ENCODE assay signal across 17 cellular contexts in the genomic region with DNA sequence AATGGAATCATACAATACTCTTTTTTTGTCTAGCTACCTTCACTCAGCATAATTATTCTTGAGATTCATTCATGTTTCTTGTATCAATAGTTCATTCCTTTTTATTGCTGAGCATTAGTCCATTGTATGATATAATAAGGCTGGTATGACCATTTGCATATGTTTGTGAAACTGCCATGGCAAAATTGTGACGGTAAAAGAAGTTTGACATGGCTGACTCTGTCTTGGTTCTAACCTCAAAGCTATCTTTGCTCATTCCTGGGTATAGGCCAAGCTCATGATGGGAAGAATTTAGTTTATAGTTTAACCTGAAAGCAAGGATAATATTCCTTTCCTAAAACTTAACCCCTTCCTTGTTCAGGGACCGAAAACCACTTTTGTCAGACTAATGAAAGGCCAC. TPM values are rescaled to one million over a fixed set of nuclear protein-coding genes. Genes with fewer than 3 reads are reported as not detected.
DNase-seq lines count a peak whose midpoint lies in the region; ATAC-seq and TF ChIP-seq lines count a peak whose summit lies in the region.
"Had no signal": no experiment of that assay in that cellular context is flagged by ENCODE, and none has a peak within 500 bp of the region (broad histone marks: within the 10 kb centered on the region; RNA-seq: fewer than 3 reads in every experiment).

No MANE protein-coding gene starts in this region.

- no TSS peak for BruUV-seq in mammary epithelial cell (replicated peaks; lab: Mats Ljungman, UMichigan)

- WGBS in mammary epithelial cell (ENCODE audit: low coverage, missing lambda C conversion rate) = 64% methylated on average over 2 of the region's 2 CpGs

- DNase-seq in breast epithelium (ENCODE audit: low spot score in 2 of 2) = no peak
- no peak for DNase-seq in mammary epithelial cell
- DNase-seq in choroid plexus epithelial cell (ENCODE audit: low read depth) = peak; percentile 43
- DNase-seq in iris pigment epithelial cell (ENCODE audit: low read depth) = peak; percentile 54
- DNase-seq in GM20000 (ENCODE audit: low spot score) = no peak
- no peak for DNase-seq in activated T-cell treated with anti-CD3 and anti-CD28 coated beads, Interleukin-2, amount 50 U/mL, for 4 hours
- no peak for DNase-seq in putamen (ENCODE audit: low spot score)
- DNase-seq: AML-193; Caco-2; CD8-positive, alpha-beta memory T cell; DMS53; GOT3; H9 had no signal

- TF ChIP-seq CTCF in breast epithelium (IDR thresholded peaks at IDR 0.05) = no peak
- TF ChIP-seq CTCF in mammary epithelial cell (conservative IDR thresholded peaks at IDR 0.05 in 1 of 2, IDR thresholded peaks at IDR 0.05 in 1 of 2; ENCODE audit: extremely low read depth in 1 of 2, insufficient read depth in 1 of 2, low read depth in 1 of 2, low read length in 2 of 2) = no peak
- no peak for TF ChIP-seq CTCF in choroid plexus epithelial cell (conservative IDR thresholded peaks at IDR 0.05; ENCODE audit: low read depth, low read length)
- TF ChIP-seq CTCF in GM20000 (IDR thresholded peaks at IDR 0.05; ENCODE audit: extremely low read depth, missing control alignments) = no peak

- intact Hi-C loops in breast epithelium (cut with DNase I; ENCODE audit: low total_unique reads) = no loop called here
- intact Hi-C loops in mammary epithelial cell (cut with micrococcal nuclease) = no loop called here

- no peaks in the 10 kb centered on the region for H3K27me3 Mint-ChIP-seq in activated T-cell treated with anti-CD3 and anti-CD28 coated beads, Interleukin-2, amount 50 U/mL, for 4 hours (ENCODE audit: low read depth)

- H3K4me2 ChIP-seq in mammary epithelial cell (ENCODE audit: insufficient read depth, low read depth, low read length) = no peak overlapping the region
- H3K4me2 ChIP-seq: BLaER1 had no signal

- H3K36me3 ChIP-seq in breast epithelium = no peaks in the 10 kb centered on the region
- H3K36me3 ChIP-seq in mammary epithelial cell (ENCODE audit: insufficient read depth, low read length) = no peaks in the 10 kb centered on the region
- H3K36me3 ChIP-seq: BLaER1 had no signal

- peaks cover 3% of the 10 kb centered on the region for H3K4me1 Mint-ChIP-seq in activated T-cell treated with anti-CD3 and anti-CD28 coated beads, Interleukin-2, amount 50 U/mL, for 4 hours (ENCODE audit: low read depth)

- peaks cover 16% of the 10 kb centered on the region for H3K36me3 Mint-ChIP-seq in activated T-cell treated with anti-CD3 and anti-CD28 coated beads, Interleukin-2, amount 50 U/mL, for 4 hours (ENCODE audit: insufficient read depth)

- H3K27ac ChIP-seq in breast epithelium (peak overlapping the region; percentile 64 to 68), mammary epithelial cell (ENCODE audit: insufficient read depth, low read depth, low read length) (no peak overlapping the region)
- H3K27ac ChIP-seq: 22Rv1, BLaER1 had no signal

- H3K4me1 ChIP-seq in breast epithelium = peaks cover 0 to 6% of the 10 kb centered on the region in 2 donors
- H3K4me1 ChIP-seq in mammary epithelial cell (ENCODE audit: insufficient read depth, low read length) = peaks cover 28% of the 10 kb centered on the region

- H3K27me3 ChIP-seq in breast epithelium (no peaks in the 10 kb centered on the region), mammary epithelial cell (ENCODE audit: insufficient read depth, low read length) (no peaks in the 10 kb centered on the region)
- H3K27me3 ChIP-seq: BLaER1 had no signal

- H3K9me3 Mint-ChIP-seq in activated T-cell treated with anti-CD3 and anti-CD28 coated beads, Interleukin-2, amount 50 U/mL, for 4 hours = peaks cover 4% of the 10 kb centered on the region
- H3K9me3 Mint-ChIP-seq: CD8-positive, alpha-beta memory T cell had no signal

- no peak for TF ChIP-seq POLR2A in breast epithelium (IDR thresholded peaks at IDR 0.05)

- in situ Hi-C loops in mammary epithelial cell (cut with MboI; ENCODE audit: low sequenced_read_pairs in 2 of 2) = no loop called here

- no peak overlapping the region for H3K4me3 ChIP-seq in breast epithelium
- H3K4me3 ChIP-seq in mammary epithelial cell (replicated peaks in 1 of 3; ENCODE audit: insufficient read depth in 1 of 3, low read depth in 2 of 3, low read length in 3 of 3) = no peak overlapping the region
- no peak overlapping the region for H3K4me3 ChIP-seq in choroid plexus epithelial cell (ENCODE audit: low read depth, low read length)
- H3K4me3 ChIP-seq: BLaER1 had no signal

- CTCF ChIA-PET in mammary epithelial cell (lab: Charles Lee; ENCODE audit: low non-redundant PET) = no interaction called here

- H3K9ac ChIP-seq in mammary epithelial cell (ENCODE audit: insufficient read depth, low read length) = no peak overlapping the region
- H3K9ac ChIP-seq: BLaER1 had no signal

- H3K4me3 Mint-ChIP-seq in activated T-cell treated with anti-CD3 and anti-CD28 coated beads, Interleukin-2, amount 50 U/mL, for 4 hours = no peak overlapping the region
- H3K4me3 Mint-ChIP-seq: CD8-positive, alpha-beta memory T cell; H9 had no signal

- peaks cover 3% of the 10 kb centered on the region for H3K79me2 ChIP-seq in mammary epithelial cell (ENCODE audit: insufficient read depth, low read length)

- no peak for ATAC-seq in activated T-cell treated with anti-CD3 and anti-CD28 coated beads, Interleukin-2, amount 50 U/mL, for 4 hours
- ATAC-seq in HG02798 (IDR thresholded peaks at IDR 0.05; ENCODE audit: poor library complexity, unreplicated experiment) = no peak
- ATAC-seq: HepG2 had no signal

- H2AFZ ChIP-seq in mammary epithelial cell (ENCODE audit: low read depth, low read length) = no peak overlapping the region

- H3K9me3 ChIP-seq in breast epithelium = no peaks in the 10 kb centered on the region
- H3K9me3 ChIP-seq in mammary epithelial cell (replicated peaks; ENCODE audit: insufficient read depth, low read length) = peaks cover 8% of the 10 kb centered on the region

- dilution Hi-C loops in mammary epithelial cell (cut with HindIII; ENCODE audit: low sequenced_read_pairs) = no loop called here

- no peaks in the 10 kb centered on the region for H4K20me1 ChIP-seq in mammary epithelial cell (ENCODE audit: insufficient read depth, low read length)
- H4K20me1 ChIP-seq: BLaER1 had no signal

RNA-seq across cellular contexts. Expression of gene COMMD1, which starts 46.4 kb away (rescaled TPM):
- 10 to 100 TPM; 38.4 to 63.8 (median 56.4) TPM for total RNA-seq in breast epithelium
- 10 to 100 TPM; 30.0 to 41.0 TPM for total RNA-seq in mammary epithelial cell
- polyA plus RNA-seq in mammary epithelial cell = 34.0 TPM
- 26.8 TPM for polyA minus RNA-seq in mammary epithelial cell
- 10 to 100 TPM; 29.7 to 37.0 (median 31.0) TPM for total RNA-seq in activated T-cell treated with anti-CD3 and anti-CD28 coated beads, Interleukin-2, amount 50 U/mL, for 4 hours

Comparison
In these comparisons a context has a peak if more than half of its experiments do, and no peak if none do; other contexts are left out.
1. DNase-seq: peak in choroid plexus epithelial cell (single experiment) and iris pigment epithelial cell (single experiment); none in breast epithelium (0 of 2), mammary epithelial cell (single experiment), GM20000 (single experiment), activated T-cell treated with anti-CD3 and anti-CD28 coated beads, Interleukin-2, amount 50 U/mL, for 4 hours (single experiment) and putamen (single experiment).